Comparison of ENCODE assay signal across 8 cellular contexts in genomic region chr1:215992620-215993019, GRCh38.
A peak's percentile ranks its signal among the peaks of the same experiment; 100 is the strongest.
DNase-seq lines count a peak whose midpoint lies in the region; ATAC-seq, FAIRE-seq and TF ChIP-seq lines count a peak whose summit lies in the region.

No MANE protein-coding gene starts in this region.

- FAIRE-seq in kidney (lab: Jason Lieb, UNC) = no peak

- peak; percentile 37; the same call in 1 of the 3 replicates for TF ChIP-seq CTCF in GM12872 (IDR thresholded peaks at IDR 0.05; ENCODE audit: insufficient read depth, low read depth, low read length)
- TF ChIP-seq CTCF in kidney (IDR thresholded peaks at IDR 0.05; ENCODE audit: borderline replicate concordance, extremely low read depth, insufficient read depth) = peak; percentile 24

- no peak overlapping the region for H3K27ac ChIP-seq in kidney (ENCODE audit: low read depth in 2 of 2, low read length in 2 of 2)

- no peaks in the 10 kb centered on the region for H3K36me3 ChIP-seq in kidney (ENCODE audit: control insufficient read depth in 1 of 2, insufficient read depth in 2 of 2, low read length in 2 of 2)

- no peaks in the 10 kb centered on the region for H3K4me1 ChIP-seq in kidney (ENCODE audit: control insufficient read depth in 1 of 2, insufficient read depth in 1 of 2, low read depth in 1 of 2, low read length in 2 of 2)

- ATAC-seq in HG03469 (IDR thresholded peaks at IDR 0.05; ENCODE audit: unreplicated experiment) (peak; percentile 61), HG02763 (IDR thresholded peaks at IDR 0.05; ENCODE audit: unreplicated experiment) (no peak), GM19455 (IDR thresholded peaks at IDR 0.05; ENCODE audit: unreplicated experiment) (no peak), GM21529 (IDR thresholded peaks at IDR 0.05; ENCODE audit: unreplicated experiment) (no peak)

- no peak overlapping the region for H3K9ac ChIP-seq in kidney (ENCODE audit: low read length in 2 of 2)

- H3K9me3 ChIP-seq in kidney (ENCODE audit: control insufficient read depth in 1 of 2, low read length in 2 of 2) = no peaks in the 10 kb centered on the region

- DNase-seq in RPMI8226 (peak; percentile 31), kidney (no peak), islet precursor cell (no peak)

- H3K4me3 ChIP-seq in kidney (ENCODE audit: low read length in 2 of 2) = no peak overlapping the region

- intact Hi-C loops in kidney (cut with DNase I) = no loop called here
